Comparison of ENCODE assay signal across 8 cellular contexts in the genomic region with DNA sequence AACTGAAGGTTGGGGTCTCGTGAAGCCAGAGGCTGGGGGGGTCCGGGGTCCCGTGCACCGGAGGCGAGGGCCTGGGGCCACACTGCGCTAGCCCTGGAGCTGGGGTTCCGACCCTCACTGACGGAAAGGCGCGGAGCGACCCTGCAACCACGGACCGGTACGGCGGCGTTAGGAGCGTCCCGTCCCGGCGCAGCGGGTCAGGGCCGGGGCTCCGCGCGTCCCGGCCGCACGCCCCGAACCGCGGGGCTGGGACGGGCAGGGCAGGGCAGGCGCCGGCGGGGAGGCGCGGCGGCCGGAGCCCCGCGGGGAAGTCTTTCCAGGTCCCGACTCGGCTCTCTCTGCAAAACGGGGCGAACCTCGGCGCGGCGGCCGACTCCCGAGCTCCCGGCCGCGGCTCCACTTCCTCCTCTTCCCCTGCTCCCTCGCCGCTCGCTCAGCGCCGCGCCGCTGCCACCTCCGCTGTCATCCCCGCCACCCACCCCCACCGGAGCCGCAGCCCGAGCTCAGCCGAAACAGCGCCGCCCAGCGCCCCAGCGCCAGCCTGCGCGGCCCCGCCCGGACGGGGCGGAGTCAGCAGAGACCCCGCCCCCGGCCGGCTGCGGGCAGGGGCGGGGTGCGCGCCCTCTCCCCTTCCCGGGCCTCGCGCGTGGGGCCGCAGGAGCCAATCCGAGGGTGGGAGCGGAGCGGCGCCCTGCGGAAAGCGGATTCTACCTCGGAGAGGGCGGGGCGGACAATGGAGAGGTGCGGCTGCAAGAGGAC. TPM values are rescaled to one million over a fixed set of nuclear protein-coding genes. Genes with fewer than 3 reads are reported as not detected.
DNase-seq lines count a peak whose midpoint lies in the region; FAIRE-seq and TF ChIP-seq lines count a peak whose summit lies in the region.

A gene with protein sequence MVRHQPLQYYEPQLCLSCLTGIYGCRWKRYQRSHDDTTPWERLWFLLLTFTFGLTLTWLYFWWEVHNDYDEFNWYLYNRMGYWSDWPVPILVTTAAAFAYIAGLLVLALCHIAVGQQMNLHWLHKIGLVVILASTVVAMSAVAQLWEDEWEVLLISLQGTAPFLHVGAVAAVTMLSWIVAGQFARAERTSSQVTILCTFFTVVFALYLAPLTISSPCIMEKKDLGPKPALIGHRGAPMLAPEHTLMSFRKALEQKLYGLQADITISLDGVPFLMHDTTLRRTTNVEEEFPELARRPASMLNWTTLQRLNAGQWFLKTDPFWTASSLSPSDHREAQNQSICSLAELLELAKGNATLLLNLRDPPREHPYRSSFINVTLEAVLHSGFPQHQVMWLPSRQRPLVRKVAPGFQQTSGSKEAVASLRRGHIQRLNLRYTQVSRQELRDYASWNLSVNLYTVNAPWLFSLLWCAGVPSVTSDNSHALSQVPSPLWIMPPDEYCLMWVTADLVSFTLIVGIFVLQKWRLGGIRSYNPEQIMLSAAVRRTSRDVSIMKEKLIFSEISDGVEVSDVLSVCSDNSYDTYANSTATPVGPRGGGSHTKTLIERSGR (minus strand): TSS at position 509 of the 759 bp plus-strand sequence. CDS start 48,206 bp downstream, outside the sequence.

- H3K4me3 ChIP-seq in neutrophil (ENCODE audit: low read depth in 1 of 2, low read length in 1 of 2) = peak within 1 kb of the TSS; percentile 49 to 55

- no peaks in the 10 kb centered on the region for H3K9me3 ChIP-seq in neutrophil

- H3K27me3 ChIP-seq in neutrophil = peaks cover 85% of the 10 kb centered on the region

- FAIRE-seq in frontal cortex (lab: Jason Lieb, UNC) = no peak

- H3K27ac ChIP-seq in neutrophil = no peak within 1 kb of the TSS

- TF ChIP-seq CTCF in neutrophil (IDR thresholded peaks at IDR 0.05) (peak; percentile 46), subcutaneous adipose tissue (IDR thresholded peaks at IDR 0.05; ENCODE audit: low read depth) (no peak)

- no peaks in the 10 kb centered on the region for H3K36me3 ChIP-seq in neutrophil

- H3K4me1 ChIP-seq in neutrophil (ENCODE audit: control insufficient read depth in 1 of 2, insufficient read depth in 1 of 2, low read depth in 1 of 2, low read length in 1 of 2) = peaks cover 9 to 17% of the 10 kb centered on the region in 2 experiments

- DNase-seq in EL (peak; percentile 82), H4 (ENCODE audit: low spot score) (peak; percentile 76), LoVo (ENCODE audit: low spot score) (peak; percentile 86), SIG-M5 (lab: John Stamatoyannopoulos, UW) (peak; percentile 37), activated gamma-delta T cell (lab: John Stamatoyannopoulos, UW) (peak; percentile 76), frontal cortex (ENCODE audit: low spot score in 2 of 2) (peak; percentile 97 to 99)

RNA-seq across cellular contexts. Expression of the gene that starts here (rescaled TPM):
- 6.8 and 8.0 TPM in 2 replicates for total RNA-seq in H4 (2014; rRNA removed; shearing (Covaris generic))
- total RNA-seq in frontal cortex (12.2 TPM), subcutaneous adipose tissue (10 to 100 TPM; 19.2 to 96.8 (median 32.6) TPM)

Comparison
In these comparisons a context has a peak if more than half of its experiments do, and no peak if none do; other contexts are left out.
1. DNase-seq: peak in every context shown above with its lines; median percentile 98 in frontal cortex; 86 in LoVo; 82 in EL; 76 in H4; 76 in activated gamma-delta T cell; 37 in SIG-M5.